ENCODE assay signal across 10 cellular contexts in genomic region chr17:60602871-60603270, GRCh38. TPM values are rescaled to one million over a fixed set of nuclear protein-coding genes. Genes with fewer than 3 reads are reported as not detected.
DNase-seq lines count a peak whose midpoint lies in the region; ATAC-seq and TF ChIP-seq lines count a peak whose summit lies in the region.
"Had no signal": no experiment of that assay in that cellular context is flagged by ENCODE, and none has a peak within 500 bp of the region (broad histone marks: within the 10 kb centered on the region; RNA-seq: fewer than 3 reads in every experiment).

No MANE protein-coding gene starts in this region.

- ATAC-seq in activated naive CD4-positive, alpha-beta T cell treated with anti-CD3 and anti-CD28 coated beads, Interleukin-2, amount 50 U/mL, for 72 hours: no peak
- ATAC-seq in left lung (no peak), sciatic nerve (no peak)

- H3K36me3 ChIP-seq in ascending aorta (no peaks in the 10 kb centered on the region), left lung (no peaks in the 10 kb centered on the region), tibial artery (no peaks in the 10 kb centered on the region)

- H3K9me3 ChIP-seq in ascending aorta: no peaks in the 10 kb centered on the region
- H3K9me3 ChIP-seq in left lung: no peaks in the 10 kb centered on the region
- no peaks in the 10 kb centered on the region for H3K9me3 ChIP-seq in tibial artery

- peak overlapping the region; percentile 73 to 94 for H3K4me3 ChIP-seq in ascending aorta
- H3K4me3 ChIP-seq in left lung: peak overlapping the region; percentile 88 to 97
- peak overlapping the region; percentile 72 to 94 for H3K4me3 ChIP-seq in tibial artery

- no peaks in the 10 kb centered on the region for H3K36me3 Mint-ChIP-seq in activated naive CD4-positive, alpha-beta T cell treated with anti-CD3 and anti-CD28 coated beads, Interleukin-2, amount 50 U/mL, for 24 hours
- H3K36me3 Mint-ChIP-seq in activated naive CD4-positive, alpha-beta T cell treated with anti-CD3 and anti-CD28 coated beads, Interleukin-2, amount 50 U/mL, for 72 hours: peaks cover 9 to 23% of the 10 kb centered on the region in 2 donors

- peaks cover 0 to 29% of the 10 kb centered on the region in 2 donors for H3K4me1 ChIP-seq in ascending aorta
- peaks cover 0 to 61% of the 10 kb centered on the region in 2 donors for H3K4me1 ChIP-seq in left lung
- H3K4me1 ChIP-seq in tibial artery: peaks cover 0 to 48% (median 17%) of the 10 kb centered on the region in 4 donors

- H3K4me1 Mint-ChIP-seq in activated naive CD4-positive, alpha-beta T cell treated with anti-CD3 and anti-CD28 coated beads, Interleukin-2, amount 50 U/mL, for 24 hours: peaks cover 48% of the 10 kb centered on the region

- H3K27ac Mint-ChIP-seq in activated naive CD4-positive, alpha-beta T cell treated with anti-CD3 and anti-CD28 coated beads, Interleukin-2, amount 50 U/mL, for 24 hours: no peak overlapping the region
- no peak overlapping the region for H3K27ac Mint-ChIP-seq in activated naive CD4-positive, alpha-beta T cell treated with anti-CD3 and anti-CD28 coated beads, Interleukin-2, amount 50 U/mL, for 72 hours

- no peak for DNase-seq in activated naive CD4-positive, alpha-beta T cell treated with anti-CD3 and anti-CD28 coated beads, Interleukin-2, amount 50 U/mL, for 72 hours (ENCODE audit: low spot score in 2 of 2)
- no peak for DNase-seq in ascending aorta (ENCODE audit: low spot score in 2 of 2)
- DNase-seq in left lung: no peak
- DNase-seq in tibial artery: no peak
- DNase-seq in NCI-H1048 (lab: John Stamatoyannopoulos, UW): no peak
- no peak for DNase-seq in sciatic nerve (ENCODE audit: low spot score)
- DNase-seq in NCI-H2029 (lab: John Stamatoyannopoulos, UW): no peak
- DNase-seq: COR-L47, NCI-H1092 had no signal

- H3K27ac ChIP-seq in ascending aorta (peak overlapping the region; percentile 97 to 98), left lung (peak overlapping the region in 1 of 2 donors; percentile 98), tibial artery (peak overlapping the region; percentile 93 to 98)

- peak overlapping the region; percentile 96 for H3K4me3 Mint-ChIP-seq in activated naive CD4-positive, alpha-beta T cell treated with anti-CD3 and anti-CD28 coated beads, Interleukin-2, amount 50 U/mL, for 24 hours

- H3K27me3 Mint-ChIP-seq in activated naive CD4-positive, alpha-beta T cell treated with anti-CD3 and anti-CD28 coated beads, Interleukin-2, amount 50 U/mL, for 24 hours: no peaks in the 10 kb centered on the region

- no peaks in the 10 kb centered on the region for H3K27me3 ChIP-seq in ascending aorta
- no peaks in the 10 kb centered on the region for H3K27me3 ChIP-seq in left lung
- no peaks in the 10 kb centered on the region for H3K27me3 ChIP-seq in tibial artery

- intact Hi-C loops in ascending aorta (cut with DNase I) (loop anchor here (5.0 kb wide), 1 partner anchor 809 kb away; no protein-coding TSS in a partner anchor), left lung (cut with DNase I) (no loop called here), tibial artery (cut with DNase I; ENCODE audit: low total_unique reads) (loop anchor here (5.0 kb wide), 1 partner anchor 74 kb away; the partner anchor contains the start of gene BCAS3), sciatic nerve (cut with DNase I) (no loop called here)

- H3K9me3 Mint-ChIP-seq in activated naive CD4-positive, alpha-beta T cell treated with anti-CD3 and anti-CD28 coated beads, Interleukin-2, amount 50 U/mL, for 24 hours: no peaks in the 10 kb centered on the region
- no peaks in the 10 kb centered on the region for H3K9me3 Mint-ChIP-seq in activated naive CD4-positive, alpha-beta T cell treated with anti-CD3 and anti-CD28 coated beads, Interleukin-2, amount 50 U/mL, for 72 hours

- TF ChIP-seq CTCF in ascending aorta (IDR thresholded peaks at IDR 0.05) (no peak), left lung (IDR thresholded peaks at IDR 0.05) (no peak), tibial artery (IDR thresholded peaks at IDR 0.05) (no peak)

RNA-seq across cellular contexts. Expression of gene PPM1D, which starts 2.9 kb away (rescaled TPM):
- 10 to 100 TPM; 10.7 to 24.6 TPM for total RNA-seq in activated naive CD4-positive, alpha-beta T cell treated with anti-CD3 and anti-CD28 coated beads, Interleukin-2, amount 50 U/mL, for 72 hours
- total RNA-seq in ascending aorta: 6.0 TPM
- total RNA-seq in left lung: 10 to 100 TPM; 17.1 to 20.3 TPM
- 18.9 TPM for total RNA-seq in sciatic nerve

Comparison
In these comparisons a context has a peak if more than half of its experiments do, and no peak if none do; other contexts are left out.
1. intact Hi-C loops: an anchor here in ascending aorta (5.0 kb wide) and tibial artery (5.0 kb wide); none called in left lung and sciatic nerve.